In genomic region chr11:45332486-45332934, GRCh38 we compare ENCODE assay signal across 8 cellular contexts. TPM values are rescaled to one million over a fixed set of nuclear protein-coding genes. Genes with fewer than 3 reads are reported as not detected.
DNase-seq lines count a peak whose midpoint lies in the region; ATAC-seq, FAIRE-seq and TF ChIP-seq lines count a peak whose summit lies in the region.

No MANE protein-coding gene starts in this region.

- no peak overlapping the region for H3K27ac Mint-ChIP-seq in progenitor cell of endocrine pancreas

- H3K4me3 Mint-ChIP-seq in progenitor cell of endocrine pancreas (ENCODE audit: low read depth), result no peak overlapping the region

- FAIRE-seq in GM12892 (lab: Jason Lieb, UNC) (peak; percentile 87), frontal cortex (lab: Jason Lieb, UNC) (no peak)

- TF ChIP-seq CTCF in progenitor cell of endocrine pancreas (IDR thresholded peaks at IDR 0.05; ENCODE audit: unreplicated experiment), result peak; percentile 93

- DNase-seq in AG08396 (ENCODE audit: low spot score), result peak; percentile 65
- DNase-seq in GM12892 (ENCODE audit: insufficient read length), result peak; percentile 29
- DNase-seq in NCI-H345 treated with DMSO at 0.1 percent for 48 hours (lab: John Stamatoyannopoulos, UW; ENCODE audit: unreplicated experiment), result peak; percentile 49
- peak; percentile 38 for DNase-seq in activated T-cell treated with anti-CD3 and anti-CD28 coated beads for 4 hours
- DNase-seq in frontal cortex (ENCODE audit: low spot score in 2 of 2), result peak; percentile 22 to 56
- no peak for DNase-seq in progenitor cell of endocrine pancreas (ENCODE audit: low spot score, unreplicated experiment)

- no peak for TF ChIP-seq POLR2A in GM12892 (IDR thresholded peaks at IDR 0.05; ENCODE audit: low read depth, low read length)

- no peaks in the 10 kb centered on the region for H3K9me3 Mint-ChIP-seq in progenitor cell of endocrine pancreas (ENCODE audit: low read depth)

- H3K36me3 Mint-ChIP-seq in progenitor cell of endocrine pancreas (ENCODE audit: insufficient read depth), result no peaks in the 10 kb centered on the region

- peaks cover 4% of the 10 kb centered on the region for H3K4me1 Mint-ChIP-seq in progenitor cell of endocrine pancreas (ENCODE audit: low read depth)

- peaks cover 40% of the 10 kb centered on the region for H3K27me3 Mint-ChIP-seq in progenitor cell of endocrine pancreas

- ATAC-seq in GM19397 (IDR thresholded peaks at IDR 0.05; ENCODE audit: unreplicated experiment) (no peak), GM21515 (IDR thresholded peaks at IDR 0.05; ENCODE audit: unreplicated experiment) (no peak)

RNA-seq across cellular contexts. Expression of gene SYT13, which starts 46.4 kb away (rescaled TPM):
- not detected for polyA plus RNA-seq in GM12892 (2012; ENCODE audit: missing spikeins)
- total RNA-seq in frontal cortex, result 191 TPM
- 22.9 and 24.5 TPM in 2 replicates for total RNA-seq in progenitor cell of endocrine pancreas
